9 cellular contexts compared by ENCODE assay signal in the genomic region with DNA sequence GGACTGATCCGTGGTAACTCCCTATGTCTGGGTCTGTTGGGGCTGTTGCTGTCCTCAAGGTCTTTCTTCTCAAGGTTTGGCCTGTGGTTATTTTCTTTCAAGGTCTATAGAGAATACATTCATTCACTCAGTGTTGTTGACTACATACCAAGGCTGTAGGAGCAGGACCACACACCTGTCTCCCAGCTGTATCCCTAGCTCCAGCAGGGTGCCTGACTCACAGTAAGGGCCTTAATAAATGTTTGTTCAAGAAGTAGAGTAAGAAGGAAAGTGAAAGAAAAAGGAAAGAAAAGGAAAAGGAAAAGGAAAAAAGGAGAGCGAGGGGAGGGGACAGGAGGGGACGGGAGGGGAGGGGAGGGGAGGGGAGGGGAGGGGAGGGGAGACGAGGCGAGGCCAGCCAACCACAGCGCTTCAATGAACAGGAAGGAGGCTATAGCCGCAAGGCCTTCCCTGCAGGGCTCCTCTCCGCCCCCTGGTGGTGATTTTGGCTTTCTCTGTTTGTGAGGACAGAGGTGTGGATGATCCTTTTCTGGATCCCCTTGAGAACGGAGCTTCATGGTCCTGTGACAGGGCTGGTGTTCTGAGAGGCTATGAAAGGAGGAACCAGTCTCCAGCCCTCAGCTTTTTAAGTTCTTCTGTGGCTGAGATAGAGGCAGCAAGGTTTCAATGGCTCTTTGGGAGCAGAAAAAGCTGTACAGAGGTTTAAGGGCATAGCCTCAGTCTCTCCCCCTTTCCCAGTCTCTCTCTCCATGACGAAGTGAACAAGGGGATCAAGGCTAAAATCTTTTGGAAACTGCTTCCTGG. TPM values are rescaled to one million over a fixed set of nuclear protein-coding genes. Genes with fewer than 3 reads are reported as not detected.
A peak's percentile ranks its signal among the peaks of the same experiment; 100 is the strongest.
DNase-seq lines count a peak whose midpoint lies in the region; ATAC-seq and TF ChIP-seq lines count a peak whose summit lies in the region.
"Had no signal": no experiment of that assay in that cellular context is flagged by ENCODE, and none has a peak within 500 bp of the region (broad histone marks: within the 10 kb centered on the region; RNA-seq: fewer than 3 reads in every experiment).

No MANE protein-coding gene starts in this region.

- TF ChIP-seq CTCF in fibroblast of the aortic adventitia (IDR thresholded peaks at IDR 0.05; ENCODE audit: insufficient read depth, low read length) = peak; percentile 64

- no peak overlapping the region for H3K4me3 ChIP-seq in fibroblast of the aortic adventitia (ENCODE audit: low read depth, low read length)
- H3K4me3 ChIP-seq: BLaER1 had no signal

- ATAC-seq in HG03039 (IDR thresholded peaks at IDR 0.05; ENCODE audit: unreplicated experiment) (no peak), HG03521 (IDR thresholded peaks at IDR 0.05; ENCODE audit: unreplicated experiment) (no peak)

- DNase-seq in NCI-H1105 (lab: John Stamatoyannopoulos, UW) (peak; percentile 2), NCI-H1105 treated with DMSO at 0.1 percent for 48 hours (lab: John Stamatoyannopoulos, UW) (no peak), NCI-H2171 (lab: John Stamatoyannopoulos, UW) (peak; percentile 25), fibroblast of the aortic adventitia (ENCODE audit: low read depth) (peak; percentile 37)
- peak; percentile 21 to 32 for DNase-seq in activated CD8-positive, alpha-beta memory T cell treated with anti-CD3 and anti-CD28 coated beads for 4 hours (ENCODE audit: low read depth in 2 of 2)
- DNase-seq in stimulated activated CD4-positive, alpha-beta T cell treated with anti-CD3 and anti-CD28 coated beads, TNF-alpha, amount 100 ng/mL, for 24 hours (ENCODE audit: low read depth in 3 of 3) = peak in 2 of 3 experiments; percentile 42 to 65

RNA-seq across cellular contexts. Expression of gene LCE5A, which starts 30.6 kb away (rescaled TPM):
- not detected in 2 replicates for total RNA-seq in fibroblast of the aortic adventitia (ENCODE audit: low replicate concordance)

RNA-seq across cellular contexts. Expression of gene CRCT1, which starts 34.3 kb away (rescaled TPM):
- total RNA-seq in fibroblast of the aortic adventitia (ENCODE audit: low replicate concordance) = not detected in 2 replicates
